Comparison of ENCODE assay signal across 1 cellular context in genomic region chr2:32039447-32040219, GRCh38.
TF ChIP-seq lines count a peak whose summit lies in the region.

TSS of gene DPY30 (minus strand) at chr2:32039805. CDS start at chr2:32039456, 349 bp downstream.

TF ChIP-seq in HepG2, 621 proteins besides CTCF, POLR2A, EP300 and RAD21 (continued from another document and continues in another):
- TF ChIP-seq U2AF1 (optimal IDR thresholded peaks at IDR 0.05; ENCODE audit: low read depth, low read length) (peak; percentile 50), ZFX (CRISPR knock-in tag; IDR thresholded peaks at IDR 0.05; ENCODE audit: low read depth) (peak; percentile 73), CEBPZ (IDR thresholded peaks at IDR 0.05; ENCODE audit: low read length) (no peak), MAF1 (CRISPR knock-in tag; IDR thresholded peaks at IDR 0.05; ENCODE audit: borderline replicate concordance) (peak; percentile 88; the same call in 1 of the 2 replicates), THRA (CRISPR knock-in tag; IDR thresholded peaks at IDR 0.05; ENCODE audit: borderline replicate concordance) (peak; percentile 76), ZSCAN31 (CRISPR knock-in tag; IDR thresholded peaks at IDR 0.05; ENCODE audit: low read depth) (peak; percentile 78), ZNF605 (CRISPR knock-in tag; IDR thresholded peaks at IDR 0.05) (peak; percentile 89), MAX (IDR thresholded peaks at IDR 0.05) (peak; percentile 95), KDM2A (CRISPR knock-in tag; IDR thresholded peaks at IDR 0.05; ENCODE audit: borderline replicate concordance, low read depth) (peak; percentile 88; the same call in 1 of the 2 replicates), SP4 (CRISPR knock-in tag; IDR thresholded peaks at IDR 0.05) (peak; percentile 73; the same call in 1 of the 2 replicates), ZNF343 (CRISPR knock-in tag; IDR thresholded peaks at IDR 0.05) (peak; percentile 84; the same call in 1 of the 2 replicates), LCORL (IDR thresholded peaks at IDR 0.05) (no peak), LCORL (CRISPR knock-in tag; IDR thresholded peaks at IDR 0.05) (no peak; the same call in 1 of the 2 replicates), KLF12 (CRISPR knock-in tag; IDR thresholded peaks at IDR 0.05; ENCODE audit: borderline replicate concordance) (peak; percentile 67; the same call in 1 of the 2 replicates), TMF1 (CRISPR knock-in tag; IDR thresholded peaks at IDR 0.05; ENCODE audit: low read depth) (peak; percentile 90), ATF2 (CRISPR knock-in tag; IDR thresholded peaks at IDR 0.05) (peak; percentile 75), ZNF205 (CRISPR knock-in tag; IDR thresholded peaks at IDR 0.05) (peak; percentile 95; the same call in 1 of the 2 replicates), PTBP1 (IDR thresholded peaks at IDR 0.05; ENCODE audit: low read depth, low read length, poor library complexity, severe bottlenecking) (no peak), THAP8 (CRISPR knock-in tag; IDR thresholded peaks at IDR 0.05; ENCODE audit: borderline replicate concordance) (no peak), NAIF1 (CRISPR knock-in tag; IDR thresholded peaks at IDR 0.05; ENCODE audit: borderline replicate concordance) (peak; percentile 30; the same call in 1 of the 2 replicates), ZBED4 (CRISPR knock-in tag; IDR thresholded peaks at IDR 0.05; ENCODE audit: borderline replicate concordance) (no peak), HMGXB3 (CRISPR knock-in tag; IDR thresholded peaks at IDR 0.05; ENCODE audit: borderline replicate concordance) (peak; percentile 48; the same call in 1 of the 2 replicates), SMAD3 (CRISPR knock-in tag; IDR thresholded peaks at IDR 0.05) (peak; percentile 91), RFX3 (CRISPR knock-in tag; IDR thresholded peaks at IDR 0.05) (no peak), ETV5 (CRISPR knock-in tag; IDR thresholded peaks at IDR 0.05; ENCODE audit: borderline replicate concordance) (no peak; the same call in 1 of the 2 replicates), ZNF772 (CRISPR knock-in tag; IDR thresholded peaks at IDR 0.05) (peak; percentile 93), ZBTB3 (CRISPR knock-in tag; IDR thresholded peaks at IDR 0.05; ENCODE audit: borderline replicate concordance, low read depth) (no peak; the same call in 1 of the 2 replicates), BCL3 (CRISPR knock-in tag; IDR thresholded peaks at IDR 0.05) (peak; percentile 86; the same call in 1 of the 2 replicates), GATAD2A (CRISPR knock-in tag; IDR thresholded peaks at IDR 0.05) (0 out of 2 replicates have a peak, but pooled peaks have one; percentile 59), GTF3A (CRISPR knock-in tag; conservative IDR thresholded peaks at IDR 0.05) (peak; percentile 67; the same call in 1 of the 2 replicates), ZEB1 (IDR thresholded peaks at IDR 0.05; ENCODE audit: insufficient replicate concordance, low read depth) (peak; percentile 72), KAT7 (CRISPR knock-in tag; IDR thresholded peaks at IDR 0.05; ENCODE audit: borderline replicate concordance) (peak; percentile 82), ETV6 (CRISPR knock-in tag; conservative IDR thresholded peaks at IDR 0.05) (no peak), SALL1 (CRISPR knock-in tag; IDR thresholded peaks at IDR 0.05) (peak; percentile 95), ZKSCAN1 (IDR thresholded peaks at IDR 0.05; ENCODE audit: low read length) (no peak), CEBPG (CRISPR knock-in tag; IDR thresholded peaks at IDR 0.05) (no peak), STAG1 (CRISPR knock-in tag; IDR thresholded peaks at IDR 0.05) (peak; percentile 49), ZNF800 (CRISPR knock-in tag; IDR thresholded peaks at IDR 0.05) (peak; percentile 64; the same call in 1 of the 2 replicates), ZNF329 (CRISPR knock-in tag; IDR thresholded peaks at IDR 0.05; ENCODE audit: low read depth) (0 out of 2 replicates have a peak, but pooled peaks have one; percentile 74), ZSCAN30 (CRISPR knock-in tag; IDR thresholded peaks at IDR 0.05) (0 out of 2 replicates have a peak, but pooled peaks have one; percentile 75), ATF5 (CRISPR knock-in tag; IDR thresholded peaks at IDR 0.05; ENCODE audit: low read depth) (no peak), SMARCC2 (IDR thresholded peaks at IDR 0.05) (0 out of 2 replicates have a peak, but pooled peaks have one; percentile 40), NFKBIZ (CRISPR knock-in tag; IDR thresholded peaks at IDR 0.05) (0 out of 2 replicates have a peak, but pooled peaks have one; percentile 59)
